Comparison of ENCODE assay signal across 1 cellular context in the genomic region with DNA sequence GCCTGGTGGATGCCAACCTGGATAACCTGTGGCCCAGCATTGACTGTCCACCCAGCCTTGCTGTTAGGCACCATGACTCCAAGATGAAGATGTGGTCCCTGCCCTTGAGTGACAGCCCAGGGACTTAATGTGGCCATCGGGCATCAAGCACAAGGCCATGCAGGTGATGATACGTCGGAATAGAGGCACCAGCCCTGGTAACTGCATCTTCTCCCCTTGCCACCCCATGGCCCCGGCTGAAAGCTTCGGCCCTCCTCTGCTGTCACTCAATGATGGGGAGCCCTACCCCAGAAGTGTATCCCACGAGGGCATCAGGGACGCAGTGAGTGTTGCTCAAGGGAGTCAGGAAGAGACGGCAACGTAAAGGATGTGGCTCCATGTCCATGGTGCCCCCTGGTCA.
TF ChIP-seq lines count a peak whose summit lies in the region.

No MANE protein-coding gene starts in this region.

TF ChIP-seq in GM23338, 12 proteins besides CTCF, POLR2A, EP300 and RAD21:
- TF ChIP-seq POLR2AphosphoS5 (IDR thresholded peaks at IDR 0.05; ENCODE audit: low read depth) (no peak; the same call in 1 of the 2 replicates), JUNB (IDR thresholded peaks at IDR 0.05; ENCODE audit: unreplicated experiment) (no peak), CREB1 (CRISPR knock-in tag; IDR thresholded peaks at IDR 0.05; ENCODE audit: low read depth) (no peak), EZH2 (IDR thresholded peaks at IDR 0.05; ENCODE audit: low read depth, unreplicated experiment) (no peak), NANOG (IDR thresholded peaks at IDR 0.05; ENCODE audit: borderline replicate concordance) (no peak), STAT1 (IDR thresholded peaks at IDR 0.05; ENCODE audit: unreplicated experiment) (no peak), EZH2phosphoT487 (IDR thresholded peaks at IDR 0.05; ENCODE audit: unreplicated experiment) (no peak), ZNF331 (CRISPR knock-in tag; IDR thresholded peaks at IDR 0.05; ENCODE audit: low read depth) (no peak)
- TF ChIP-seq, protein P1, sequence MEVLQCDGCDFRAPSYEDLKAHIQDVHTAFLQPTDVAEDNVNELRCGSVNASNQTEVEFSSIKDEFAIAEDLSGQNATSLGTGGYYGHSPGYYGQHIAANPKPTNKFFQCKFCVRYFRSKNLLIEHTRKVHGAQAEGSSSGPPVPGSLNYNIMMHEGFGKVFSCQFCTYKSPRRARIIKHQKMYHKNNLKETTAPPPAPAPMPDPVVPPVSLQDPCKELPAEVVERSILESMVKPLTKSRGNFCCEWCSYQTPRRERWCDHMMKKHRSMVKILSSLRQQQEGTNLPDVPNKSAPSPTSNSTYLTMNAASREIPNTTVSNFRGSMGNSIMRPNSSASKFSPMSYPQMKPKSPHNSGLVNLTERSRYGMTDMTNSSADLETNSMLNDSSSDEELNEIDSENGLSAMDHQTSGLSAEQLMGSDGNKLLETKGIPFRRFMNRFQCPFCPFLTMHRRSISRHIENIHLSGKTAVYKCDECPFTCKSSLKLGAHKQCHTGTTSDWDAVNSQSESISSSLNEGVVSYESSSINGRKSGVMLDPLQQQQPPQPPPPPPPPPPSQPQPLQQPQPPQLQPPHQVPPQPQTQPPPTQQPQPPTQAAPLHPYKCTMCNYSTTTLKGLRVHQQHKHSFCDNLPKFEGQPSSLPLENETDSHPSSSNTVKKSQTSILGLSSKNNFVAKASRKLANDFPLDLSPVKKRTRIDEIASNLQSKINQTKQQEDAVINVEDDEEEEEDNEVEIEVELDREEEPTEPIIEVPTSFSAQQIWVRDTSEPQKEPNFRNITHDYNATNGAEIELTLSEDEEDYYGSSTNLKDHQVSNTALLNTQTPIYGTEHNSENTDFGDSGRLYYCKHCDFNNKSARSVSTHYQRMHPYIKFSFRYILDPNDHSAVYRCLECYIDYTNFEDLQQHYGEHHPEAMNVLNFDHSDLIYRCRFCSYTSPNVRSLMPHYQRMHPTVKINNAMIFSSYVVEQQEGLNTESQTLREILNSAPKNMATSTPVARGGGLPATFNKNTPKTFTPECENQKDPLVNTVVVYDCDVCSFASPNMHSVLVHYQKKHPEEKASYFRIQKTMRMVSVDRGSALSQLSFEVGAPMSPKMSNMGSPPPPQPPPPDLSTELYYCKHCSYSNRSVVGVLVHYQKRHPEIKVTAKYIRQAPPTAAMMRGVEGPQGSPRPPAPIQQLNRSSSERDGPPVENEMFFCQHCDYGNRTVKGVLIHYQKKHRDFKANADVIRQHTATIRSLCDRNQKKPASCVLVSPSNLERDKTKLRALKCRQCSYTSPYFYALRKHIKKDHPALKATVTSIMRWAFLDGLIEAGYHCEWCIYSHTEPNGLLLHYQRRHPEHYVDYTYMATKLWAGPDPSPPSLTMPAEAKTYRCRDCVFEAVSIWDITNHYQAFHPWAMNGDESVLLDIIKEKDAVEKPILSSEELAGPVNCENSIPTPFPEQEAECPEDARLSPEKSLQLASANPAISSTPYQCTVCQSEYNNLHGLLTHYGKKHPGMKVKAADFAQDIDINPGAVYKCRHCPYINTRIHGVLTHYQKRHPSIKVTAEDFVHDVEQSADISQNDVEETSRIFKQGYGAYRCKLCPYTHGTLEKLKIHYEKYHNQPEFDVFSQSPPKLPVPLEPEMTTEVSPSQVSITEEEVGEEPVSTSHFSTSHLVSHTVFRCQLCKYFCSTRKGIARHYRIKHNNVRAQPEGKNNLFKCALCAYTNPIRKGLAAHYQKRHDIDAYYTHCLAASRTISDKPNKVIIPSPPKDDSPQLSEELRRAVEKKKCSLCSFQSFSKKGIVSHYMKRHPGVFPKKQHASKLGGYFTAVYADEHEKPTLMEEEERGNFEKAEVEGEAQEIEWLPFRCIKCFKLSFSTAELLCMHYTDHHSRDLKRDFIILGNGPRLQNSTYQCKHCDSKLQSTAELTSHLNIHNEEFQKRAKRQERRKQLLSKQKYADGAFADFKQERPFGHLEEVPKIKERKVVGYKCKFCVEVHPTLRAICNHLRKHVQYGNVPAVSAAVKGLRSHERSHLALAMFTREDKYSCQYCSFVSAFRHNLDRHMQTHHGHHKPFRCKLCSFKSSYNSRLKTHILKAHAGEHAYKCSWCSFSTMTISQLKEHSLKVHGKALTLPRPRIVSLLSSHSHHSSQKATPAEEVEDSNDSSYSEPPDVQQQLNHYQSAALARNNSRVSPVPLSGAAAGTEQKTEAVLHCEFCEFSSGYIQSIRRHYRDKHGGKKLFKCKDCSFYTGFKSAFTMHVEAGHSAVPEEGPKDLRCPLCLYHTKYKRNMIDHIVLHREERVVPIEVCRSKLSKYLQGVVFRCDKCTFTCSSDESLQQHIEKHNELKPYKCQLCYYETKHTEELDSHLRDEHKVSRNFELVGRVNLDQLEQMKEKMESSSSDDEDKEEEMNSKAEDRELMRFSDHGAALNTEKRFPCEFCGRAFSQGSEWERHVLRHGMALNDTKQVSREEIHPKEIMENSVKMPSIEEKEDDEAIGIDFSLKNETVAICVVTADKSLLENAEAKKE (CRISPR knock-in tag; IDR thresholded peaks at IDR 0.05) = no peak
- TF ChIP-seq, protein P2, sequence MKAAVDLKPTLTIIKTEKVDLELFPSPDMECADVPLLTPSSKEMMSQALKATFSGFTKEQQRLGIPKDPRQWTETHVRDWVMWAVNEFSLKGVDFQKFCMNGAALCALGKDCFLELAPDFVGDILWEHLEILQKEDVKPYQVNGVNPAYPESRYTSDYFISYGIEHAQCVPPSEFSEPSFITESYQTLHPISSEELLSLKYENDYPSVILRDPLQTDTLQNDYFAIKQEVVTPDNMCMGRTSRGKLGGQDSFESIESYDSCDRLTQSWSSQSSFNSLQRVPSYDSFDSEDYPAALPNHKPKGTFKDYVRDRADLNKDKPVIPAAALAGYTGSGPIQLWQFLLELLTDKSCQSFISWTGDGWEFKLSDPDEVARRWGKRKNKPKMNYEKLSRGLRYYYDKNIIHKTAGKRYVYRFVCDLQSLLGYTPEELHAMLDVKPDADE (IDR thresholded peaks at IDR 0.05) = no peak
- TF ChIP-seq, protein P3, sequence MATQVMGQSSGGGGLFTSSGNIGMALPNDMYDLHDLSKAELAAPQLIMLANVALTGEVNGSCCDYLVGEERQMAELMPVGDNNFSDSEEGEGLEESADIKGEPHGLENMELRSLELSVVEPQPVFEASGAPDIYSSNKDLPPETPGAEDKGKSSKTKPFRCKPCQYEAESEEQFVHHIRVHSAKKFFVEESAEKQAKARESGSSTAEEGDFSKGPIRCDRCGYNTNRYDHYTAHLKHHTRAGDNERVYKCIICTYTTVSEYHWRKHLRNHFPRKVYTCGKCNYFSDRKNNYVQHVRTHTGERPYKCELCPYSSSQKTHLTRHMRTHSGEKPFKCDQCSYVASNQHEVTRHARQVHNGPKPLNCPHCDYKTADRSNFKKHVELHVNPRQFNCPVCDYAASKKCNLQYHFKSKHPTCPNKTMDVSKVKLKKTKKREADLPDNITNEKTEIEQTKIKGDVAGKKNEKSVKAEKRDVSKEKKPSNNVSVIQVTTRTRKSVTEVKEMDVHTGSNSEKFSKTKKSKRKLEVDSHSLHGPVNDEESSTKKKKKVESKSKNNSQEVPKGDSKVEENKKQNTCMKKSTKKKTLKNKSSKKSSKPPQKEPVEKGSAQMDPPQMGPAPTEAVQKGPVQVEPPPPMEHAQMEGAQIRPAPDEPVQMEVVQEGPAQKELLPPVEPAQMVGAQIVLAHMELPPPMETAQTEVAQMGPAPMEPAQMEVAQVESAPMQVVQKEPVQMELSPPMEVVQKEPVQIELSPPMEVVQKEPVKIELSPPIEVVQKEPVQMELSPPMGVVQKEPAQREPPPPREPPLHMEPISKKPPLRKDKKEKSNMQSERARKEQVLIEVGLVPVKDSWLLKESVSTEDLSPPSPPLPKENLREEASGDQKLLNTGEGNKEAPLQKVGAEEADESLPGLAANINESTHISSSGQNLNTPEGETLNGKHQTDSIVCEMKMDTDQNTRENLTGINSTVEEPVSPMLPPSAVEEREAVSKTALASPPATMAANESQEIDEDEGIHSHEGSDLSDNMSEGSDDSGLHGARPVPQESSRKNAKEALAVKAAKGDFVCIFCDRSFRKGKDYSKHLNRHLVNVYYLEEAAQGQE (IDR thresholded peaks at IDR 0.05; ENCODE audit: unreplicated experiment) = no peak
TF ChIP-seq in GM23338: peak in this region for 0.
